ENCODE assay signal across 1 cellular context in genomic region chr22:36352775-36353507, GRCh38.
TF ChIP-seq lines count a peak whose summit lies in the region.

No MANE protein-coding gene starts in this region.

TF ChIP-seq in HepG2, 621 proteins besides CTCF, POLR2A, EP300 and RAD21 (continued from another document and continues in another):
- TF ChIP-seq, protein P1, sequence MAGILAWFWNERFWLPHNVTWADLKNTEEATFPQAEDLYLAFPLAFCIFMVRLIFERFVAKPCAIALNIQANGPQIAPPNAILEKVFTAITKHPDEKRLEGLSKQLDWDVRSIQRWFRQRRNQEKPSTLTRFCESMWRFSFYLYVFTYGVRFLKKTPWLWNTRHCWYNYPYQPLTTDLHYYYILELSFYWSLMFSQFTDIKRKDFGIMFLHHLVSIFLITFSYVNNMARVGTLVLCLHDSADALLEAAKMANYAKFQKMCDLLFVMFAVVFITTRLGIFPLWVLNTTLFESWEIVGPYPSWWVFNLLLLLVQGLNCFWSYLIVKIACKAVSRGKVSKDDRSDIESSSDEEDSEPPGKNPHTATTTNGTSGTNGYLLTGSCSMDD (CRISPR knock-in tag; IDR thresholded peaks at IDR 0.05) = no peak
- no peak for TF ChIP-seq PLSCR1 (CRISPR knock-in tag; IDR thresholded peaks at IDR 0.05; ENCODE audit: borderline replicate concordance)
- TF ChIP-seq CBX2 (IDR thresholded peaks at IDR 0.05; ENCODE audit: low read depth, low read length) = no peak
- no peak for TF ChIP-seq CBX2 (CRISPR knock-in tag; IDR thresholded peaks at IDR 0.05; ENCODE audit: low read depth)
- TF ChIP-seq BHLHE40 (IDR thresholded peaks at IDR 0.05; ENCODE audit: low read length) = no peak; the same call in 1 of the 2 replicates
- no peak for TF ChIP-seq PAWR (CRISPR knock-in tag; IDR thresholded peaks at IDR 0.05; ENCODE audit: borderline replicate concordance)
- no peak for TF ChIP-seq PRDM10 (CRISPR knock-in tag; IDR thresholded peaks at IDR 0.05; ENCODE audit: low read depth)
- TF ChIP-seq ZNF253 (CRISPR knock-in tag; IDR thresholded peaks at IDR 0.05; ENCODE audit: borderline replicate concordance) = no peak
- no peak for TF ChIP-seq TAF15 (IDR thresholded peaks at IDR 0.05; ENCODE audit: low read depth, low read length, poor library complexity, severe bottlenecking)
- TF ChIP-seq KDM6A (CRISPR knock-in tag; IDR thresholded peaks at IDR 0.05; ENCODE audit: low read depth) = peak; percentile 35; the same call in 1 of the 2 replicates
- TF ChIP-seq RAD51 (IDR thresholded peaks at IDR 0.05; ENCODE audit: borderline replicate concordance) = no peak
- TF ChIP-seq SYNCRIP (IDR thresholded peaks at IDR 0.05; ENCODE audit: insufficient read depth, low read depth, low read length) = no peak
- TF ChIP-seq MYC (CRISPR knock-in tag; IDR thresholded peaks at IDR 0.05; ENCODE audit: borderline replicate concordance) = no peak
- TF ChIP-seq ZNF678 (CRISPR knock-in tag; IDR thresholded peaks at IDR 0.05) = no peak
- TF ChIP-seq MAF1 (CRISPR knock-in tag; IDR thresholded peaks at IDR 0.05; ENCODE audit: borderline replicate concordance) = no peak
- TF ChIP-seq ZNF883 (CRISPR knock-in tag; IDR thresholded peaks at IDR 0.05; ENCODE audit: not compliant biosample characterization) = no peak
- no peak for TF ChIP-seq ZFY (CRISPR knock-in tag; IDR thresholded peaks at IDR 0.05)
- TF ChIP-seq ZNF546 (CRISPR knock-in tag; conservative IDR thresholded peaks at IDR 0.05) = no peak
- no peak for TF ChIP-seq ASH2L (IDR thresholded peaks at IDR 0.05; ENCODE audit: insufficient read length, low read depth, low read length)
- no peak for TF ChIP-seq NR1H2 (CRISPR knock-in tag; IDR thresholded peaks at IDR 0.05; ENCODE audit: borderline replicate concordance, low read depth)
- TF ChIP-seq TCF7 (IDR thresholded peaks at IDR 0.05; ENCODE audit: low read depth) = peak; percentile 62
- no peak for TF ChIP-seq ELF1 (CRISPR knock-in tag; IDR thresholded peaks at IDR 0.05)
- no peak for TF ChIP-seq ZNF7 (CRISPR knock-in tag; IDR thresholded peaks at IDR 0.05)
- peak; percentile 74; the same call in 1 of the 2 replicates for TF ChIP-seq FOXJ3 (CRISPR knock-in tag; IDR thresholded peaks at IDR 0.05; ENCODE audit: borderline replicate concordance)
- 0 out of 2 replicates have a peak, but pooled peaks have one; percentile 62 for TF ChIP-seq SIN3A (IDR thresholded peaks at IDR 0.05; ENCODE audit: borderline replicate concordance, low read depth, low read length)
- TF ChIP-seq ZNF317 (CRISPR knock-in tag; IDR thresholded peaks at IDR 0.05) = no peak
- TF ChIP-seq ZNF747 (CRISPR knock-in tag; IDR thresholded peaks at IDR 0.05; ENCODE audit: borderline replicate concordance) = no peak
- peak; percentile 60; the same call in 1 of the 2 replicates for TF ChIP-seq CEBPB (IDR thresholded peaks at IDR 0.05; ENCODE audit: borderline replicate concordance, low read depth, low read length)
- TF ChIP-seq JARID2 (CRISPR knock-in tag; IDR thresholded peaks at IDR 0.05; ENCODE audit: insufficient replicate concordance) = no peak
- TF ChIP-seq ZNF839 (CRISPR knock-in tag; IDR thresholded peaks at IDR 0.05; ENCODE audit: borderline replicate concordance) = no peak
- peak; percentile 74; the same call in 1 of the 2 replicates for TF ChIP-seq TARDBP (CRISPR knock-in tag; IDR thresholded peaks at IDR 0.05)
- TF ChIP-seq, protein P2, sequence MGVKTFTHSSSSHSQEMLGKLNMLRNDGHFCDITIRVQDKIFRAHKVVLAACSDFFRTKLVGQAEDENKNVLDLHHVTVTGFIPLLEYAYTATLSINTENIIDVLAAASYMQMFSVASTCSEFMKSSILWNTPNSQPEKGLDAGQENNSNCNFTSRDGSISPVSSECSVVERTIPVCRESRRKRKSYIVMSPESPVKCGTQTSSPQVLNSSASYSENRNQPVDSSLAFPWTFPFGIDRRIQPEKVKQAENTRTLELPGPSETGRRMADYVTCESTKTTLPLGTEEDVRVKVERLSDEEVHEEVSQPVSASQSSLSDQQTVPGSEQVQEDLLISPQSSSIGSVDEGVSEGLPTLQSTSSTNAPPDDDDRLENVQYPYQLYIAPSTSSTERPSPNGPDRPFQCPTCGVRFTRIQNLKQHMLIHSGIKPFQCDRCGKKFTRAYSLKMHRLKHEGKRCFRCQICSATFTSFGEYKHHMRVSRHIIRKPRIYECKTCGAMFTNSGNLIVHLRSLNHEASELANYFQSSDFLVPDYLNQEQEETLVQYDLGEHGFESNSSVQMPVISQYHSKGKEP (CRISPR knock-in tag; IDR thresholded peaks at IDR 0.05) = no peak
- no peak for TF ChIP-seq ZNF615 (CRISPR knock-in tag; IDR thresholded peaks at IDR 0.05; ENCODE audit: borderline replicate concordance)
- TF ChIP-seq, protein P3, sequence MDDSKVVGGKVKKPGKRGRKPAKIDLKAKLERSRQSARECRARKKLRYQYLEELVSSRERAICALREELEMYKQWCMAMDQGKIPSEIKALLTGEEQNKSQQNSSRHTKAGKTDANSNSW (CRISPR knock-in tag; IDR thresholded peaks at IDR 0.05; ENCODE audit: borderline replicate concordance) = no peak
- no peak for TF ChIP-seq ZNF460 (CRISPR knock-in tag; IDR thresholded peaks at IDR 0.05; ENCODE audit: borderline replicate concordance)
- peak; percentile 74; the same call in 1 of the 2 replicates for TF ChIP-seq IRF2 (CRISPR knock-in tag; IDR thresholded peaks at IDR 0.05)
- no peak for TF ChIP-seq NCOR1 (IDR thresholded peaks at IDR 0.05; ENCODE audit: borderline replicate concordance, low read length)
- no peak for TF ChIP-seq ELK4 (CRISPR knock-in tag; IDR thresholded peaks at IDR 0.05; ENCODE audit: borderline replicate concordance)
- TF ChIP-seq PITX1 (CRISPR knock-in tag; IDR thresholded peaks at IDR 0.05) = peak; percentile 37; the same call in 1 of the 2 replicates
- no peak for TF ChIP-seq PBX2 (CRISPR knock-in tag; IDR thresholded peaks at IDR 0.05)
- TF ChIP-seq ZFX (CRISPR knock-in tag; IDR thresholded peaks at IDR 0.05; ENCODE audit: low read depth) = no peak
- peak; percentile 60; the same call in 1 of the 2 replicates for TF ChIP-seq REPIN1 (CRISPR knock-in tag; IDR thresholded peaks at IDR 0.05; ENCODE audit: borderline replicate concordance, low read depth)
- no peak for TF ChIP-seq ZNF230 (CRISPR knock-in tag; IDR thresholded peaks at IDR 0.05)
- no peak for TF ChIP-seq DDIT3 (CRISPR knock-in tag; IDR thresholded peaks at IDR 0.05)
- no peak for TF ChIP-seq ZNF775 (CRISPR knock-in tag; IDR thresholded peaks at IDR 0.05; ENCODE audit: borderline replicate concordance)
- no peak for TF ChIP-seq CHCHD3 (CRISPR knock-in tag; IDR thresholded peaks at IDR 0.05)
- no peak for TF ChIP-seq REXO4 (CRISPR knock-in tag; IDR thresholded peaks at IDR 0.05; ENCODE audit: borderline replicate concordance)
- TF ChIP-seq, protein P4, sequence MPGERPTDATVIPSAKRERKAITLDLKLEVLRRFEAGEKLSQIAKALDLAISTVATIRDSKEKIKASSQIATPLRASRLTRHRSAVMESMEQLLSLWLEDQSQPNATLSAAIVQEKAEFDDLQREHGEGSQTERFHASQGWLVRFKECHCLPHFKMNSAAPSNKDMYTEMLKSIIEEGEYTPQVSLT (CRISPR knock-in tag; IDR thresholded peaks at IDR 0.05; ENCODE audit: borderline replicate concordance, low read depth) = no peak
- TF ChIP-seq HMGXB4 (CRISPR knock-in tag; IDR thresholded peaks at IDR 0.05; ENCODE audit: borderline replicate concordance in 1 of 2, low read depth in 1 of 2) = no peak
- no peak for TF ChIP-seq ZNF660 (CRISPR knock-in tag; IDR thresholded peaks at IDR 0.05; ENCODE audit: borderline replicate concordance, low read depth)
- TF ChIP-seq, protein P5, sequence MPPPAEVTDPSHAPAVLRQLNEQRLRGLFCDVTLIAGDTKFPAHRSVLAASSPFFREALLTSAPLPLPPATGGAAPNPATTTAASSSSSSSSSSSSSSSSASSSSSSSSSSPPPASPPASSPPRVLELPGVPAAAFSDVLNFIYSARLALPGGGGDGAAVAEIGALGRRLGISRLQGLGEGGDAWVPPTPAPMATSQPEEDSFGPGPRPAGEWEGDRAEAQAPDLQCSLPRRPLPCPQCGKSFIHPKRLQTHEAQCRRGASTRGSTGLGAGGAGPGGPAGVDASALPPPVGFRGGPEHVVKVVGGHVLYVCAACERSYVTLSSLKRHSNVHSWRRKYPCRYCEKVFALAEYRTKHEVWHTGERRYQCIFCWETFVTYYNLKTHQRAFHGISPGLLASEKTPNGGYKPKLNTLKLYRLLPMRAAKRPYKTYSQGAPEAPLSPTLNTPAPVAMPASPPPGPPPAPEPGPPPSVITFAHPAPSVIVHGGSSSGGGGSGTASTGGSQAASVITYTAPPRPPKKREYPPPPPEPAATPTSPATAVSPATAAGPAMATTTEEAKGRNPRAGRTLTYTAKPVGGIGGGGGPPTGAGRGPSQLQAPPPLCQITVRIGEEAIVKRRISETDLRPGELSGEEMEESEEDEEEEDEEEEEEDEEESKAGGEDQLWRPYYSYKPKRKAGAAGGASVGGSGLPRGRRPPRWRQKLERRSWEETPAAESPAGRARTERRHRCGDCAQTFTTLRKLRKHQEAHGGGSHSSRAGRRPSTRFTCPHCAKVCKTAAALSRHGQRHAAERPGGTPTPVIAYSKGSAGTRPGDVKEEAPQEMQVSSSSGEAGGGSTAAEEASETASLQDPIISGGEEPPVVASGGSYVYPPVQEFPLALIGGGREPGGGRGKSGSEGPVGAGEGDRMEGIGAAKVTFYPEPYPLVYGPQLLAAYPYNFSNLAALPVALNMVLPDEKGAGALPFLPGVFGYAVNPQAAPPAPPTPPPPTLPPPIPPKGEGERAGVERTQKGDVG (CRISPR knock-in tag; IDR thresholded peaks at IDR 0.05; ENCODE audit: borderline replicate concordance) = no peak
- TF ChIP-seq GATAD2A (CRISPR knock-in tag; IDR thresholded peaks at IDR 0.05) = peak; percentile 91
- TF ChIP-seq, protein P6, sequence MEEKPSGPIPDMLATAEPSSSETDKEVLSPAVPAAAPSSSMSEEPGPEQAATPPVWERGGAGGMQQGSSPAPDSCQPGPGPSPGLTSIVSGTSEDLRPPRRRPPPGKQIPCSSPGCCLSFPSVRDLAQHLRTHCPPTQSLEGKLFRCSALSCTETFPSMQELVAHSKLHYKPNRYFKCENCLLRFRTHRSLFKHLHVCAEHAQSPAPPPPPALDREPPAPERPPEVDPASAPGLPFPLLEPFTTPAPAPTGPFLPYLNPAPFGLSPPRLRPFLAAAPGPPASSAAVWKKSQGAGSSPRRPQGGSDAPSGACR (CRISPR knock-in tag; IDR thresholded peaks at IDR 0.05) = no peak
